In genomic region chr18:11980555-11981382, GRCh38 we compare ENCODE assay signal across 1 cellular context.
TF ChIP-seq lines count a peak whose summit lies in the region.

No MANE protein-coding gene starts in this region.

TF ChIP-seq in HepG2, 621 proteins besides CTCF, POLR2A, EP300 and RAD21 (continued from another document and continues in another):
- TF ChIP-seq EED (CRISPR knock-in tag; IDR thresholded peaks at IDR 0.05) (no peak; the same call in 1 of the 2 replicates), KDM2A (CRISPR knock-in tag; IDR thresholded peaks at IDR 0.05; ENCODE audit: borderline replicate concordance, low read depth) (peak; percentile 79; the same call in 1 of the 2 replicates), KDM4B (CRISPR knock-in tag; IDR thresholded peaks at IDR 0.05) (no peak), TBX3 (IDR thresholded peaks at IDR 0.05; ENCODE audit: borderline replicate concordance) (no peak), ZNF407 (CRISPR knock-in tag; IDR thresholded peaks at IDR 0.05; ENCODE audit: not compliant biosample characterization) (peak; percentile 89), AGO1 (IDR thresholded peaks at IDR 0.05; ENCODE audit: low read depth, low read length, poor library complexity, severe bottlenecking) (peak; percentile 37), ZNF598 (CRISPR knock-in tag; IDR thresholded peaks at IDR 0.05; ENCODE audit: borderline replicate concordance) (0 out of 2 replicates have a peak, but pooled peaks have one; percentile 76), UBTF (CRISPR knock-in tag; IDR thresholded peaks at IDR 0.05) (peak; percentile 99), ZNF850 (CRISPR knock-in tag; conservative IDR thresholded peaks at IDR 0.05) (no peak), CEBPG (CRISPR knock-in tag; IDR thresholded peaks at IDR 0.05) (no peak), CREBL2 (CRISPR knock-in tag; IDR thresholded peaks at IDR 0.05; ENCODE audit: borderline replicate concordance) (peak; percentile 82; the same call in 1 of the 2 replicates), ZNF274 (CRISPR knock-in tag; IDR thresholded peaks at IDR 0.05) (peak; percentile 69), HINFP (CRISPR knock-in tag; IDR thresholded peaks at IDR 0.05; ENCODE audit: low read depth) (peak; percentile 48; the same call in 1 of the 2 replicates), MTA1 (CRISPR knock-in tag; IDR thresholded peaks at IDR 0.05; ENCODE audit: borderline replicate concordance) (peak; percentile 82; the same call in 1 of the 2 replicates), TOPORS (CRISPR knock-in tag; IDR thresholded peaks at IDR 0.05) (peak; percentile 77), PHF21A (CRISPR knock-in tag; IDR thresholded peaks at IDR 0.05) (peak; percentile 98), ZNF577 (CRISPR knock-in tag; IDR thresholded peaks at IDR 0.05; ENCODE audit: borderline replicate concordance, low read depth) (no peak), NFKBIZ (CRISPR knock-in tag; IDR thresholded peaks at IDR 0.05) (no peak), POGZ (CRISPR knock-in tag; IDR thresholded peaks at IDR 0.05) (peak; percentile 78), FOXA1 (IDR thresholded peaks at IDR 0.05) (no peak), FOXA1 (CRISPR knock-in tag; IDR thresholded peaks at IDR 0.05) (no peak), ZBTB14 (CRISPR knock-in tag; IDR thresholded peaks at IDR 0.05) (peak; percentile 51; the same call in 1 of the 2 replicates), ZNF484 (CRISPR knock-in tag; IDR thresholded peaks at IDR 0.05; ENCODE audit: borderline replicate concordance, low read depth) (no peak), MEIS2 (CRISPR knock-in tag; IDR thresholded peaks at IDR 0.05) (peak; percentile 63; the same call in 1 of the 2 replicates), ZMAT5 (CRISPR knock-in tag; IDR thresholded peaks at IDR 0.05; ENCODE audit: borderline replicate concordance, low read depth) (no peak), HDAC2 (CRISPR knock-in tag; IDR thresholded peaks at IDR 0.05) (no peak; the same call in 1 of the 2 replicates), STAT5B (CRISPR knock-in tag; IDR thresholded peaks at IDR 0.05) (no peak), KDM5A (IDR thresholded peaks at IDR 0.05; ENCODE audit: borderline replicate concordance, low read length) (no peak; the same call in 1 of the 2 replicates), ETS1 (CRISPR knock-in tag; IDR thresholded peaks at IDR 0.05) (no peak), ZNF546 (CRISPR knock-in tag; conservative IDR thresholded peaks at IDR 0.05) (peak; percentile 78; the same call in 1 of the 2 replicates), E2F5 (CRISPR knock-in tag; conservative IDR thresholded peaks at IDR 0.05) (no peak; the same call in 1 of the 2 replicates), ZBTB25 (CRISPR knock-in tag; IDR thresholded peaks at IDR 0.05) (0 out of 2 replicates have a peak, but pooled peaks have one; percentile 43), HDAC1 (CRISPR knock-in tag; IDR thresholded peaks at IDR 0.05) (peak; percentile 87), HNF1B (CRISPR knock-in tag; IDR thresholded peaks at IDR 0.05) (peak; percentile 80; the same call in 1 of the 2 replicates), SP4 (CRISPR knock-in tag; IDR thresholded peaks at IDR 0.05) (peak; percentile 83), ZNF792 (CRISPR knock-in tag; IDR thresholded peaks at IDR 0.05) (peak; percentile 85), FOXO1 (CRISPR knock-in tag; IDR thresholded peaks at IDR 0.05) (peak; percentile 63; the same call in 1 of the 2 replicates), SMAD9 (CRISPR knock-in tag; IDR thresholded peaks at IDR 0.05) (peak; percentile 91), TAF15 (IDR thresholded peaks at IDR 0.05; ENCODE audit: low read depth, low read length, poor library complexity, severe bottlenecking) (no peak), ZNF788 (CRISPR knock-in tag; IDR thresholded peaks at IDR 0.05; ENCODE audit: borderline replicate concordance) (peak; percentile 91), MED1 (CRISPR knock-in tag; IDR thresholded peaks at IDR 0.05) (no peak; the same call in 1 of the 2 replicates)
